In genomic region chr9:22649384-22649783, GRCh38 we compare ENCODE assay signal across 25 cellular contexts.
DNase-seq lines count a peak whose midpoint lies in the region; ATAC-seq lines count a peak whose summit lies in the region.
"Had no signal": no experiment of that assay in that cellular context is flagged by ENCODE, and none has a peak within 500 bp of the region (broad histone marks: within the 10 kb centered on the region; RNA-seq: fewer than 3 reads in every experiment).

No MANE protein-coding gene starts in this region.

- H3K4me3 ChIP-seq in skeletal muscle tissue (ENCODE audit: low read length in 3 of 3): no peak overlapping the region
- H3K4me3 ChIP-seq: breast epithelium had no signal

- H3K9me3 Mint-ChIP-seq in activated naive CD4-positive, alpha-beta T cell treated with anti-CD3 and anti-CD28 coated beads for 36 hours: peaks cover 3% of the 10 kb centered on the region
- H3K9me3 Mint-ChIP-seq: activated CD4-positive, alpha-beta T cell treated with anti-CD3 and anti-CD28 coated beads, Interleukin-2, amount 10 ng/mL, durations not matched to agents 7 days and 5 days; activated naive CD8-positive, alpha-beta T cell treated with anti-CD3 and anti-CD28 coated beads, Interleukin-2, amount 10 ng/mL, durations not matched to agents 7 days and 5 days; activated T-helper 17 cell treated with anti-CD3 and anti-CD28 coated beads, Interleukin-2, amount 50 U/mL, for 72 hours had no signal

- H3K27ac ChIP-seq in skeletal muscle tissue (ENCODE audit: low read depth, low read length): peak overlapping the region; percentile 43
- H3K27ac ChIP-seq: breast epithelium, VCaP had no signal

- intact Hi-C loops in activated naive CD4-positive, alpha-beta T cell treated with anti-CD3 and anti-CD28 coated beads for 36 hours (cut with micrococcal nuclease): no loop called here

- no peak overlapping the region for H3K27ac Mint-ChIP-seq in activated naive CD4-positive, alpha-beta T cell treated with anti-CD3 and anti-CD28 coated beads for 36 hours
- H3K27ac Mint-ChIP-seq: activated CD4-positive, alpha-beta T cell treated with anti-CD3 and anti-CD28 coated beads, Interleukin-2, amount 10 ng/mL, durations not matched to agents 7 days and 5 days; activated CD8-positive, alpha-beta memory T cell treated with anti-CD3 and anti-CD28 coated beads, Interleukin-2, amount 10 ng/mL, durations not matched to agents 7 days and 5 days; activated naive CD8-positive, alpha-beta T cell treated with anti-CD3 and anti-CD28 coated beads, Interleukin-2, amount 10 ng/mL, durations not matched to agents 7 days and 5 days; activated T-helper 17 cell treated with anti-CD3 and anti-CD28 coated beads, Interleukin-2, amount 50 U/mL, for 72 hours; CD4-positive, alpha-beta T cell; naive thymus-derived CD4-positive, alpha-beta T cell; T-helper 1 cell treated with Interleukin-12 subunit alpha and Interleukin-12 subunit beta and Interleukin-4 antibody, amounts not matched to agents 30 μg/mL and 1 μg/mL, for 36 hours had no signal

- H3K4me3 Mint-ChIP-seq in activated naive CD4-positive, alpha-beta T cell treated with anti-CD3 and anti-CD28 coated beads for 36 hours: no peak overlapping the region
- H3K4me3 Mint-ChIP-seq: activated CD4-positive, alpha-beta T cell treated with anti-CD3 and anti-CD28 coated beads, Interleukin-2, amount 10 ng/mL, durations not matched to agents 7 days and 5 days; activated CD8-positive, alpha-beta memory T cell treated with anti-CD3 and anti-CD28 coated beads, Interleukin-2, amount 10 ng/mL, durations not matched to agents 7 days and 5 days; activated naive CD8-positive, alpha-beta T cell treated with anti-CD3 and anti-CD28 coated beads, Interleukin-2, amount 10 ng/mL, durations not matched to agents 7 days and 5 days; activated T-helper 17 cell treated with anti-CD3 and anti-CD28 coated beads, Interleukin-2, amount 50 U/mL, for 72 hours; CD4-positive, alpha-beta T cell; naive thymus-derived CD4-positive, alpha-beta T cell; T-helper 1 cell treated with Interleukin-12 subunit alpha and Interleukin-12 subunit beta and Interleukin-4 antibody, amounts not matched to agents 30 μg/mL and 1 μg/mL, for 36 hours had no signal

- ATAC-seq in HG02763 (IDR thresholded peaks at IDR 0.05; ENCODE audit: unreplicated experiment): no peak
- ATAC-seq: activated CD8-positive, alpha-beta memory T cell treated with anti-CD3 and anti-CD28 coated beads, Interleukin-2, amount 10 ng/mL, durations not matched to agents 7 days and 5 days; activated T-helper 17 cell treated with anti-CD3 and anti-CD28 coated beads, Interleukin-2, amount 50 U/mL, for 72 hours; HCT116; naive thymus-derived CD4-positive, alpha-beta T cell had no signal

- H3K27me3 Mint-ChIP-seq in activated naive CD4-positive, alpha-beta T cell treated with anti-CD3 and anti-CD28 coated beads for 36 hours (ENCODE audit: low read depth): no peaks in the 10 kb centered on the region
- H3K27me3 Mint-ChIP-seq: activated CD4-positive, alpha-beta T cell treated with anti-CD3 and anti-CD28 coated beads, Interleukin-2, amount 10 ng/mL, durations not matched to agents 7 days and 5 days; activated CD8-positive, alpha-beta memory T cell treated with anti-CD3 and anti-CD28 coated beads, Interleukin-2, amount 10 ng/mL, durations not matched to agents 7 days and 5 days; activated naive CD8-positive, alpha-beta T cell treated with anti-CD3 and anti-CD28 coated beads, Interleukin-2, amount 10 ng/mL, durations not matched to agents 7 days and 5 days; activated T-helper 17 cell treated with anti-CD3 and anti-CD28 coated beads, Interleukin-2, amount 50 U/mL, for 72 hours; CD4-positive, alpha-beta T cell; naive thymus-derived CD4-positive, alpha-beta T cell had no signal

- peak; percentile 33 for DNase-seq in AG20443 (ENCODE audit: low spot score)
- peak; percentile 1 for DNase-seq in astrocyte of the hippocampus (ENCODE audit: low read depth, low spot score)
- DNase-seq in iris pigment epithelial cell (ENCODE audit: low read depth): peak; percentile 12
- no peak for DNase-seq in activated naive CD4-positive, alpha-beta T cell treated with anti-CD3 and anti-CD28 coated beads for 36 hours
- DNase-seq in hypothalamus (lab: John Stamatoyannopoulos, UW): no peak
- DNase-seq: activated CD4-positive, alpha-beta T cell treated with anti-CD3 and anti-CD28 coated beads, Interleukin-2, amount 10 ng/mL, durations not matched to agents 7 days and 5 days; activated CD8-positive, alpha-beta memory T cell treated with anti-CD3 and anti-CD28 coated beads, Interleukin-2, amount 10 ng/mL, durations not matched to agents 7 days and 5 days; activated naive CD8-positive, alpha-beta T cell treated with anti-CD3 and anti-CD28 coated beads, Interleukin-2, amount 10 ng/mL, durations not matched to agents 7 days and 5 days; CD4-positive, alpha-beta T cell; cortex of kidney; foreskin melanocyte; kidney; naive thymus-derived CD4-positive, alpha-beta T cell; NCI-H1417 treated with DMSO at 0.1 percent for 48 hours; NCI-H2107; NK-92 treated with Interleukin-12 subunit alpha and Interleukin-12 subunit beta, amount 100 ng/mL, for 24 hours; occipital lobe; stimulated activated CD4-positive, alpha-beta T cell treated with anti-CD3 and anti-CD28 coated beads, Interleukin-15, amount 100 ng/mL, for 24 hours had no signal

- no peaks in the 10 kb centered on the region for H3K27me3 ChIP-seq in skeletal muscle tissue (ENCODE audit: control insufficient read depth in 3 of 3, insufficient read depth in 3 of 3, low read length in 3 of 3)
- H3K27me3 ChIP-seq: breast epithelium had no signal

- no peaks in the 10 kb centered on the region for H3K4me1 Mint-ChIP-seq in activated naive CD4-positive, alpha-beta T cell treated with anti-CD3 and anti-CD28 coated beads for 36 hours (ENCODE audit: low read depth)
- H3K4me1 Mint-ChIP-seq: activated CD4-positive, alpha-beta T cell treated with anti-CD3 and anti-CD28 coated beads, Interleukin-2, amount 10 ng/mL, durations not matched to agents 7 days and 5 days; activated CD8-positive, alpha-beta memory T cell treated with anti-CD3 and anti-CD28 coated beads, Interleukin-2, amount 10 ng/mL, durations not matched to agents 7 days and 5 days; activated naive CD8-positive, alpha-beta T cell treated with anti-CD3 and anti-CD28 coated beads, Interleukin-2, amount 10 ng/mL, durations not matched to agents 7 days and 5 days; activated T-helper 17 cell treated with anti-CD3 and anti-CD28 coated beads, Interleukin-2, amount 50 U/mL, for 72 hours; naive thymus-derived CD4-positive, alpha-beta T cell had no signal

- peak overlapping the region in 1 of 3 donors; percentile 41 for H3K9ac ChIP-seq in skeletal muscle tissue (ENCODE audit: low read depth in 1 of 3, low read length in 3 of 3)

- H3K9me3 ChIP-seq in skeletal muscle tissue (ENCODE audit: control insufficient read depth in 3 of 3, low read length in 3 of 3): no peaks in the 10 kb centered on the region
- H3K9me3 ChIP-seq: breast epithelium had no signal

- CTCF ChIA-PET in activated naive CD4-positive, alpha-beta T cell treated with anti-CD3 and anti-CD28 coated beads for 36 hours (lab: Charles Lee): no interaction called here

- no peaks in the 10 kb centered on the region for H3K36me3 Mint-ChIP-seq in activated naive CD4-positive, alpha-beta T cell treated with anti-CD3 and anti-CD28 coated beads for 36 hours (ENCODE audit: low read depth)
- H3K36me3 Mint-ChIP-seq: activated CD8-positive, alpha-beta memory T cell treated with anti-CD3 and anti-CD28 coated beads, Interleukin-2, amount 10 ng/mL, durations not matched to agents 7 days and 5 days; activated naive CD8-positive, alpha-beta T cell treated with anti-CD3 and anti-CD28 coated beads, Interleukin-2, amount 10 ng/mL, durations not matched to agents 7 days and 5 days; naive thymus-derived CD4-positive, alpha-beta T cell had no signal

- no peaks in the 10 kb centered on the region for H3K36me3 ChIP-seq in skeletal muscle tissue (ENCODE audit: control insufficient read depth in 3 of 3, insufficient read depth in 3 of 3, low read length in 3 of 3)
- H3K36me3 ChIP-seq: breast epithelium had no signal

- peaks cover 5 to 9% (median 5%) of the 10 kb centered on the region in 3 donors for H3K4me1 ChIP-seq in skeletal muscle tissue (ENCODE audit: control insufficient read depth in 3 of 3, insufficient read depth in 3 of 3, low read length in 3 of 3)
- H3K4me1 ChIP-seq: breast epithelium had no signal

Comparison
In these comparisons a context has a peak if more than half of its experiments do, and no peak if none do; other contexts are left out.
1. DNase-seq: peak in AG20443 (single experiment), astrocyte of the hippocampus (single experiment) and iris pigment epithelial cell (single experiment); none in activated naive CD4-positive, alpha-beta T cell treated with anti-CD3 and anti-CD28 coated beads for 36 hours (single experiment) and hypothalamus (0 of 51).